Comparison of ENCODE assay signal across 11 cellular contexts in the genomic region with DNA sequence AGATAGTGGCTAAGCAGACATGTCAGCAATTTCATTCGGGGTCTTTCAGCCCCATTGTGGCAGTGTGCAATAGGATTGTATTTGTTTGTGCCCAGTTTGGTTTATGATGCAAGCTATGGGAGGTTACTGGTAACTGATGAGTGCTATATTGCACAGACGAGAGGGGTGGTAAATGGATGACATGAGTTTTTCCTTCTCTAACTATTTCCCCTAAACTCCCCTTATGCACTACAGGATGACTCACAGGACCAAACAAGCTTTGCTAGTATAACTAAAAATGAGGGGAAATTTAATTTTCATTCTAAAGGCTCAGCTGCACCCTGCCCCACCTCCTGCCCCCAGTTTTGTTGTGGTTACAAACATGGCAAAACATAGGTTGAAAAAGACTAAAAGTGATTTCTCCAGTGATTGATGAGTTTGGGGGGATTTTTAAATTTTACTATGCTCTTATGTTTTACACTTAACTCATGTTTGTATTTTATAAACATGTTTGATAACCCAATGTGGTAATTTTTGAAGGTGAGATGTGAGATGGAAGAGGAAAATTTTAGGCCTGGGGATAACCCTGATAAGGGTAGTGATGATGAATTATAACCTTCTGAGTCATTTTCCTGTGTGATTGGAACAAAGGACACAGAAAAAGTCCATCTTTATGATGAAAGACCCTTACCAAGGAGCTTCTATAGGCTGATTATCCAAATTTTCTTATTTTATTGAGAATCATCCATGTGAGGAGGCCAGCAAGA.
DNase-seq lines count a peak whose midpoint lies in the region; ATAC-seq, FAIRE-seq and TF ChIP-seq lines count a peak whose summit lies in the region.
"Had no signal": no experiment of that assay in that cellular context is flagged by ENCODE, and none has a peak within 500 bp of the region (broad histone marks: within the 10 kb centered on the region; RNA-seq: fewer than 3 reads in every experiment).

No MANE protein-coding gene starts in this region.

- CTCF ChIA-PET in HepG2 (lab: Yijun Ruan, JAX; ENCODE audit: low intra/inter-chr PET ratio, low total read pairs), result no interaction called here
- CTCF ChIA-PET in activated CD8-positive, alpha-beta T cell treated with anti-CD3 and anti-CD28 coated beads for 36 hours (lab: Charles Lee), result interaction anchor here (0.9 to 1.8 kb wide), 8 partner anchors 19 to 169 kb away, joined by 3 to 10 read pairs (median 4); a partner anchor contains a TSS
- CTCF ChIA-PET in Caco-2 (lab: Charles Lee), result no interaction called here

- H3K9ac ChIP-seq in HepG2 (ENCODE audit: insufficient read depth, low read depth, low read length), result no peak overlapping the region

- peak overlapping the region; percentile 67 for H3K4me3 Mint-ChIP-seq in activated CD8-positive, alpha-beta T cell treated with anti-CD3 and anti-CD28 coated beads for 36 hours
- no peak overlapping the region for H3K4me3 Mint-ChIP-seq in Caco-2 (ENCODE audit: unreplicated experiment)

- peaks cover 55% of the 10 kb centered on the region for H3K9me3 Mint-ChIP-seq in activated CD8-positive, alpha-beta T cell treated with anti-CD3 and anti-CD28 coated beads for 36 hours
- peaks cover 49% of the 10 kb centered on the region for H3K9me3 Mint-ChIP-seq in Caco-2 (ENCODE audit: unreplicated experiment)

- H3K9me3 ChIP-seq in right lobe of liver, result peaks cover 0 to 7% (median 0%) of the 10 kb centered on the region in 4 donors
- peaks cover 20% of the 10 kb centered on the region; the same call in 1 of the 2 replicates for H3K9me3 ChIP-seq in HepG2 (ENCODE audit: low read length)
- peaks cover 16% of the 10 kb centered on the region for H3K9me3 ChIP-seq in Caco-2

- no peaks in the 10 kb centered on the region for H4K20me1 ChIP-seq in HepG2 (ENCODE audit: insufficient read depth, low read length)

- TF ChIP-seq POLR2A in right lobe of liver (IDR thresholded peaks at IDR 0.05) (no peak), HepG2 (IDR thresholded peaks at IDR 0.05; ENCODE audit: insufficient read depth in 1 of 2, low read depth in 2 of 2, low read length in 2 of 2) (no peak)

- no peaks in the 10 kb centered on the region for H3K36me3 ChIP-seq in right lobe of liver
- no peaks in the 10 kb centered on the region for H3K36me3 ChIP-seq in HepG2 (replicated peaks in 1 of 2; ENCODE audit: control insufficient read depth in 1 of 2, insufficient read depth in 2 of 2, low read length in 2 of 2)
- H3K36me3 ChIP-seq in Caco-2 (ENCODE audit: control insufficient read depth, insufficient read depth, low read length), result no peaks in the 10 kb centered on the region

- H3K27me3 ChIP-seq in right lobe of liver, result no peaks in the 10 kb centered on the region
- no peaks in the 10 kb centered on the region for H3K27me3 ChIP-seq in HepG2 (ENCODE audit: control insufficient read depth in 1 of 2, insufficient read depth in 2 of 2, low read length in 2 of 2)
- no peaks in the 10 kb centered on the region for H3K27me3 ChIP-seq in foreskin keratinocyte
- H3K27me3 ChIP-seq in Caco-2 (replicated peaks; ENCODE audit: control insufficient read depth, insufficient read depth, low read length), result no peaks in the 10 kb centered on the region

- 38% methylated on average over 2 of the region's 2 CpGs for WGBS in right lobe of liver (ENCODE audit: insufficient coverage, low coverage, low lambda C conversion rate, missing lambda C conversion rate)
- WGBS in HepG2 (ENCODE audit: low lambda C conversion rate), result 3% methylated on average over 2 of the region's 2 CpGs

- in situ Hi-C loops in HepG2 (cut with HindIII; ENCODE audit: extremely low pct_ligation_motif_present, low pct_unique_long_range_greater_than_20kb), result no loop called here

- peak overlapping the region; percentile 100 for H3K27ac Mint-ChIP-seq in activated CD8-positive, alpha-beta T cell treated with anti-CD3 and anti-CD28 coated beads for 36 hours
- no peak overlapping the region for H3K27ac Mint-ChIP-seq in Caco-2 (ENCODE audit: unreplicated experiment)
- H3K27ac Mint-ChIP-seq: progenitor cell of endocrine pancreas had no signal

- intact Hi-C loops in right lobe of liver (cut with DNase I), result no loop called here
- intact Hi-C loops in HepG2 (cut with micrococcal nuclease; ENCODE audit: unreplicated experiment), result no loop called here
- intact Hi-C loops in activated CD8-positive, alpha-beta T cell treated with anti-CD3 and anti-CD28 coated beads for 36 hours (cut with micrococcal nuclease), result loop anchor here (1.0 to 5.0 kb wide), 5 partner anchors 59 to 538 kb away; no protein-coding TSS in a partner anchor
- intact Hi-C loops in Caco-2 (cut with micrococcal nuclease; ENCODE audit: unreplicated experiment), result no loop called here

- H3K79me2 ChIP-seq in HepG2 (ENCODE audit: insufficient read depth, low read length), result no peaks in the 10 kb centered on the region

- POLR2A ChIA-PET in HepG2 (lab: Yijun Ruan, JAX) (no interaction called here), Caco-2 (lab: Charles Lee) (no interaction called here)
- POLR2A ChIA-PET in activated CD8-positive, alpha-beta T cell treated with anti-CD3 and anti-CD28 coated beads for 36 hours (lab: Charles Lee), result interaction anchor here (0.6 to 7.7 kb wide), 18 partner anchors 13 to 523 kb away, joined by 3 to 111 read pairs (median 5); a partner anchor contains a TSS

- H3K4me3 ChIP-seq in right lobe of liver (no peak overlapping the region), HepG2 (replicated peaks in 1 of 3; ENCODE audit: insufficient read depth in 1 of 3, low read depth in 2 of 3, low read length in 3 of 3) (no peak overlapping the region), Caco-2 (ENCODE audit: low read depth, low read length) (no peak overlapping the region)

- H3K4me1 Mint-ChIP-seq in activated CD8-positive, alpha-beta T cell treated with anti-CD3 and anti-CD28 coated beads for 36 hours (ENCODE audit: low read depth), result peaks cover 54% of the 10 kb centered on the region
- no peaks in the 10 kb centered on the region for H3K4me1 Mint-ChIP-seq in Caco-2 (ENCODE audit: low read depth, unreplicated experiment)

- no peaks in the 10 kb centered on the region for H3K27me3 Mint-ChIP-seq in activated CD8-positive, alpha-beta T cell treated with anti-CD3 and anti-CD28 coated beads for 36 hours
- peaks cover 4% of the 10 kb centered on the region for H3K27me3 Mint-ChIP-seq in Caco-2 (ENCODE audit: insufficient read depth, unreplicated experiment)
- H3K27me3 Mint-ChIP-seq: progenitor cell of endocrine pancreas had no signal

- no peak for TF ChIP-seq CTCF in right lobe of liver (IDR thresholded peaks at IDR 0.05)
- no peak for TF ChIP-seq CTCF in HepG2 (CRISPR knock-in tag; IDR thresholded peaks at IDR 0.05)
- TF ChIP-seq CTCF in activated CD8-positive, alpha-beta T cell treated with anti-CD3 and anti-CD28 coated beads for 36 hours (IDR thresholded peaks at IDR 0.05), result no peak
- TF ChIP-seq CTCF in foreskin keratinocyte (conservative IDR thresholded peaks at IDR 0.05), result no peak
- no peak for TF ChIP-seq CTCF in Caco-2 (IDR thresholded peaks at IDR 0.05; ENCODE audit: insufficient read depth in 1 of 2, low read depth in 1 of 2, low read length in 1 of 2, severe bottlenecking in 1 of 2, unreplicated experiment in 1 of 2)

- FAIRE-seq in HepG2 (lab: Jason Lieb, UNC), result no peak

- DNase-seq in right lobe of liver (no peak), HepG2 (ENCODE audit: low spot score) (no peak), foreskin keratinocyte (no peak), Caco-2 (no peak), NOMO-1 treated with dmso at 0.1 percent for 144 hours (lab: John Stamatoyannopoulos, UW; ENCODE audit: unreplicated experiment) (no peak), globus pallidus (ENCODE audit: low spot score) (no peak)
- peak; percentile 82 for DNase-seq in activated CD8-positive, alpha-beta T cell treated with anti-CD3 and anti-CD28 coated beads for 36 hours
- DNase-seq: DMS79 had no signal

- no peak overlapping the region for H3K4me2 ChIP-seq in HepG2 (ENCODE audit: low read depth, low read length)

- peak overlapping the region in 2 of 3 donors; percentile 12 to 58 for H3K27ac ChIP-seq in right lobe of liver
- no peak overlapping the region for H3K27ac ChIP-seq in HepG2 (ENCODE audit: extremely low read length, insufficient read depth, low read length)
- no peak overlapping the region for H3K27ac ChIP-seq in foreskin keratinocyte

- no peaks in the 10 kb centered on the region for H3K4me1 ChIP-seq in right lobe of liver
- no peaks in the 10 kb centered on the region for H3K4me1 ChIP-seq in HepG2 (ENCODE audit: insufficient read depth, low read length)
- peaks cover 16% of the 10 kb centered on the region for H3K4me1 ChIP-seq in foreskin keratinocyte
- no peaks in the 10 kb centered on the region for H3K4me1 ChIP-seq in Caco-2

- TF ChIP-seq EP300 in HepG2 (IDR thresholded peaks at IDR 0.05; ENCODE audit: low read depth in 2 of 2, low read length in 2 of 2), result no peak
- TF ChIP-seq EP300 in HepG2 (CRISPR knock-in tag; IDR thresholded peaks at IDR 0.05; ENCODE audit: borderline replicate concordance), result no peak

- peak; percentile 31 to 62 (median 47) for ATAC-seq in right lobe of liver
- no peak for ATAC-seq in HepG2
- ATAC-seq in activated CD8-positive, alpha-beta T cell treated with anti-CD3 and anti-CD28 coated beads for 36 hours, result peak; percentile 78
- peak; percentile 38 for ATAC-seq in foreskin keratinocyte
- no peak for ATAC-seq in GM21390 (IDR thresholded peaks at IDR 0.05; ENCODE audit: unreplicated experiment)
- ATAC-seq: Panc1 had no signal

- H3K36me3 Mint-ChIP-seq in activated CD8-positive, alpha-beta T cell treated with anti-CD3 and anti-CD28 coated beads for 36 hours (ENCODE audit: low read depth), result peaks cover 72% of the 10 kb centered on the region
- no peaks in the 10 kb centered on the region for H3K36me3 Mint-ChIP-seq in Caco-2 (ENCODE audit: insufficient read depth, unreplicated experiment)

- TF ChIP-seq RAD21 in HepG2 (CRISPR knock-in tag; IDR thresholded peaks at IDR 0.05), result no peak

- no peak overlapping the region for H2AFZ ChIP-seq in HepG2 (ENCODE audit: low read length)

- no TSS peak for BruUV-seq in HepG2 (replicated peaks; lab: Mats Ljungman, UMichigan)
- BruUV-seq in Caco-2 (replicated peaks; lab: Mats Ljungman, UMichigan), result no TSS peak

TF ChIP-seq in HepG2, 621 proteins besides CTCF, POLR2A, EP300 and RAD21 (continues in another document):
- TF ChIP-seq SALL1 (CRISPR knock-in tag; IDR thresholded peaks at IDR 0.05), result no peak
- TF ChIP-seq, protein P1, sequence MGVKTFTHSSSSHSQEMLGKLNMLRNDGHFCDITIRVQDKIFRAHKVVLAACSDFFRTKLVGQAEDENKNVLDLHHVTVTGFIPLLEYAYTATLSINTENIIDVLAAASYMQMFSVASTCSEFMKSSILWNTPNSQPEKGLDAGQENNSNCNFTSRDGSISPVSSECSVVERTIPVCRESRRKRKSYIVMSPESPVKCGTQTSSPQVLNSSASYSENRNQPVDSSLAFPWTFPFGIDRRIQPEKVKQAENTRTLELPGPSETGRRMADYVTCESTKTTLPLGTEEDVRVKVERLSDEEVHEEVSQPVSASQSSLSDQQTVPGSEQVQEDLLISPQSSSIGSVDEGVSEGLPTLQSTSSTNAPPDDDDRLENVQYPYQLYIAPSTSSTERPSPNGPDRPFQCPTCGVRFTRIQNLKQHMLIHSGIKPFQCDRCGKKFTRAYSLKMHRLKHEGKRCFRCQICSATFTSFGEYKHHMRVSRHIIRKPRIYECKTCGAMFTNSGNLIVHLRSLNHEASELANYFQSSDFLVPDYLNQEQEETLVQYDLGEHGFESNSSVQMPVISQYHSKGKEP (CRISPR knock-in tag; IDR thresholded peaks at IDR 0.05), result no peak
- TF ChIP-seq SYNCRIP (IDR thresholded peaks at IDR 0.05; ENCODE audit: insufficient read depth, low read depth, low read length), result no peak
- TF ChIP-seq HOXA3 (CRISPR knock-in tag; IDR thresholded peaks at IDR 0.05), result no peak

Comparison
In these comparisons a context has a peak if more than half of its experiments do, and no peak if none do; other contexts are left out.
1. ATAC-seq: peak in right lobe of liver (4 of 4), activated CD8-positive, alpha-beta T cell treated with anti-CD3 and anti-CD28 coated beads for 36 hours (single experiment) and foreskin keratinocyte (single experiment); none in HepG2 (single experiment) and GM21390 (single experiment).
2. H3K27ac ChIP-seq: peak in right lobe of liver (2 of 3); none in HepG2 (single experiment) and foreskin keratinocyte (single experiment).